ENCODE assay signal across 8 cellular contexts in the genomic region with DNA sequence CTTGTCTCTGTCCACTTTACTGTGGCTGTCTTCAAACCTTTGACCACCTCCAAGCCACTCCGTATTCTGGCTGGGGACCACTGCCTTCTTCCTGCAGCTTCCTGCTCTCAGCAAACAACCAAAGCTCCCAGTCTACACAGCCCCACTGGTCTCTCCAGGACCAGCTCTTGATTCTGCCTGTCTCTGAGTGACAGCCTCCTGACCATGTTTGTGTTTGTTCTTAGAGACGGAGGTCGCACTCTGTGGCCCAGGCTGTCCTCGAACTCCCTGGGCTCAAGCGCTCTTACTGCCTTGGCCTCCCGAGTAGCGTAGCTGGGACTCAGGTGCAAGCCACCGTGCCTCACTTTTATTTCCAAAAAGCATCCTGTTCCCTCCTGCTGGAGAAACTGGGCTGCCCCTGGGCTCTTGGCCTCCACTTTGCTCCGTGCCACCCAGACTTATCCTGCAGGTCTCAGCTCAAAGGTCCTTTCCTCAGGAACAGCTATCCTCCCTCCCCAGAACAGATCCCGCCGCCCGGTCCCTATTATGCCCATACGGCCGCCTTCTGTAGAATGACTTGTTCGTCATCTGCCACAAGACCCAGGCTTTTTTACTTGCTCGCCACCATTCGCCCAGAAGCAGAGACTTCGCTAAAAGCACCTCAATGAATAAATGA. TPM values are rescaled to one million over a fixed set of nuclear protein-coding genes. Genes with fewer than 3 reads are reported as not detected.
DNase-seq lines count a peak whose midpoint lies in the region; ATAC-seq and TF ChIP-seq lines count a peak whose summit lies in the region.

No MANE protein-coding gene starts in this region.

- POLR2A ChIA-PET in WTC11 (lab: Charles Lee), result interaction anchor here (0.7 to 2.2 kb wide), 3 partner anchors 11 to 56 kb away, joined by 3 to 7 read pairs (median 3); a partner anchor contains a TSS

- CTCF ChIA-PET in WTC11 (lab: Charles Lee), result interaction anchor here (1.1 to 5.2 kb wide), 7 partner anchors 9 to 333 kb away, joined by 4 to 84 read pairs (median 9); no protein-coding TSS in a partner anchor

- H3K4me1 Mint-ChIP-seq in WTC11, result peaks cover 36% of the 10 kb centered on the region

- DNase-seq in H7 (no peak), WTC11 (ENCODE audit: low spot score) (no peak), NCI-H187 treated with DMSO at 0.1 percent for 48 hours (lab: John Stamatoyannopoulos, UW) (no peak), HK-2 (ENCODE audit: unreplicated experiment) (no peak)

- H3K27me3 Mint-ChIP-seq in WTC11 (ENCODE audit: low read depth), result no peaks in the 10 kb centered on the region

- H3K36me3 ChIP-seq in H7 (replicated peaks; ENCODE audit: control insufficient read depth, insufficient read depth, low read length) (no peaks in the 10 kb centered on the region; the same call in 1 of the 2 replicates), gastroesophageal sphincter (peaks cover 0 to 25% of the 10 kb centered on the region in 2 donors)

- no peaks in the 10 kb centered on the region for H3K27me3 ChIP-seq in H7 (ENCODE audit: control insufficient read depth, insufficient read depth, low read length)
- H3K27me3 ChIP-seq in gastroesophageal sphincter, result no peaks in the 10 kb centered on the region

- no peak for TF ChIP-seq POLR2A in gastroesophageal sphincter (IDR thresholded peaks at IDR 0.05)

- TF ChIP-seq CTCF in WTC11 (IDR thresholded peaks at IDR 0.05), result no peak
- TF ChIP-seq CTCF in gastroesophageal sphincter (IDR thresholded peaks at IDR 0.05), result no peak

- 23 to 61% methylated on average over 3 to 16 of the region's 18 CpGs for WGBS in gastroesophageal sphincter (ENCODE audit: low coverage in 1 of 2), 2 donors

- H3K4me3 ChIP-seq in H7 (ENCODE audit: insufficient read depth, low read depth, low read length) (peak overlapping the region; percentile 63), gastroesophageal sphincter (peak overlapping the region in 1 of 2 donors; percentile 100), skin epidermis (peak overlapping the region; percentile 55 to 86 (median 77))

- no peak for ATAC-seq in WTC11
- no peak for ATAC-seq in gastroesophageal sphincter
- ATAC-seq in HG03460 (IDR thresholded peaks at IDR 0.05; ENCODE audit: unreplicated experiment), result no peak
- ATAC-seq in GM19324 (IDR thresholded peaks at IDR 0.05; ENCODE audit: low FRiP score, unreplicated experiment), result no peak

- peak overlapping the region; percentile 80 for H3K4me3 Mint-ChIP-seq in WTC11

- peak overlapping the region; percentile 78 for H3K27ac Mint-ChIP-seq in WTC11

- H3K4me1 ChIP-seq in gastroesophageal sphincter, result peaks cover 0 to 82% (median 54%) of the 10 kb centered on the region in 3 donors

- no peaks in the 10 kb centered on the region for H3K9me3 Mint-ChIP-seq in WTC11

- peaks cover 3% of the 10 kb centered on the region; the same call in 1 of the 2 replicates for H3K36me3 Mint-ChIP-seq in WTC11

- no peaks in the 10 kb centered on the region for H3K9me3 ChIP-seq in gastroesophageal sphincter

- no peak for TF ChIP-seq EP300 in gastroesophageal sphincter (IDR thresholded peaks at IDR 0.05)

- H3K27ac ChIP-seq in gastroesophageal sphincter, result peak overlapping the region; percentile 56 to 100 (median 100)
- peak overlapping the region; percentile 51 to 99 (median 97) for H3K27ac ChIP-seq in skin epidermis

TF ChIP-seq in WTC11, 78 proteins besides CTCF, POLR2A, EP300 and RAD21:
- TF ChIP-seq MXD4 (CRISPR knock-in tag; IDR thresholded peaks at IDR 0.05; ENCODE audit: borderline replicate concordance) (no peak), SMAD3 (CRISPR knock-in tag; IDR thresholded peaks at IDR 0.05; ENCODE audit: borderline replicate concordance) (no peak), HMGA2 (CRISPR knock-in tag; IDR thresholded peaks at IDR 0.05) (no peak), EMX1 (CRISPR knock-in tag; IDR thresholded peaks at IDR 0.05) (no peak), ZNF219 (CRISPR knock-in tag; IDR thresholded peaks at IDR 0.05; ENCODE audit: borderline replicate concordance) (no peak)
- TF ChIP-seq, protein P1, sequence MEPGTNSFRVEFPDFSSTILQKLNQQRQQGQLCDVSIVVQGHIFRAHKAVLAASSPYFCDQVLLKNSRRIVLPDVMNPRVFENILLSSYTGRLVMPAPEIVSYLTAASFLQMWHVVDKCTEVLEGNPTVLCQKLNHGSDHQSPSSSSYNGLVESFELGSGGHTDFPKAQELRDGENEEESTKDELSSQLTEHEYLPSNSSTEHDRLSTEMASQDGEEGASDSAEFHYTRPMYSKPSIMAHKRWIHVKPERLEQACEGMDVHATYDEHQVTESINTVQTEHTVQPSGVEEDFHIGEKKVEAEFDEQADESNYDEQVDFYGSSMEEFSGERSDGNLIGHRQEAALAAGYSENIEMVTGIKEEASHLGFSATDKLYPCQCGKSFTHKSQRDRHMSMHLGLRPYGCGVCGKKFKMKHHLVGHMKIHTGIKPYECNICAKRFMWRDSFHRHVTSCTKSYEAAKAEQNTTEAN (CRISPR knock-in tag; IDR thresholded peaks at IDR 0.05), result no peak
- TF ChIP-seq, protein P2, sequence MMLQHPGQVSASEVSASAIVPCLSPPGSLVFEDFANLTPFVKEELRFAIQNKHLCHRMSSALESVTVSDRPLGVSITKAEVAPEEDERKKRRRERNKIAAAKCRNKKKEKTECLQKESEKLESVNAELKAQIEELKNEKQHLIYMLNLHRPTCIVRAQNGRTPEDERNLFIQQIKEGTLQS (CRISPR knock-in tag; conservative IDR thresholded peaks at IDR 0.05), result no peak
- TF ChIP-seq, protein P3, sequence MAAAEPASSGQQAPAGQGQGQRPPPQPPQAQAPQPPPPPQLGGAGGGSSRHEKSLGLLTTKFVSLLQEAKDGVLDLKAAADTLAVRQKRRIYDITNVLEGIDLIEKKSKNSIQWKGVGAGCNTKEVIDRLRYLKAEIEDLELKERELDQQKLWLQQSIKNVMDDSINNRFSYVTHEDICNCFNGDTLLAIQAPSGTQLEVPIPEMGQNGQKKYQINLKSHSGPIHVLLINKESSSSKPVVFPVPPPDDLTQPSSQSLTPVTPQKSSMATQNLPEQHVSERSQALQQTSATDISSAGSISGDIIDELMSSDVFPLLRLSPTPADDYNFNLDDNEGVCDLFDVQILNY (CRISPR knock-in tag; IDR thresholded peaks at IDR 0.05), result no peak
- TF ChIP-seq, protein P4, sequence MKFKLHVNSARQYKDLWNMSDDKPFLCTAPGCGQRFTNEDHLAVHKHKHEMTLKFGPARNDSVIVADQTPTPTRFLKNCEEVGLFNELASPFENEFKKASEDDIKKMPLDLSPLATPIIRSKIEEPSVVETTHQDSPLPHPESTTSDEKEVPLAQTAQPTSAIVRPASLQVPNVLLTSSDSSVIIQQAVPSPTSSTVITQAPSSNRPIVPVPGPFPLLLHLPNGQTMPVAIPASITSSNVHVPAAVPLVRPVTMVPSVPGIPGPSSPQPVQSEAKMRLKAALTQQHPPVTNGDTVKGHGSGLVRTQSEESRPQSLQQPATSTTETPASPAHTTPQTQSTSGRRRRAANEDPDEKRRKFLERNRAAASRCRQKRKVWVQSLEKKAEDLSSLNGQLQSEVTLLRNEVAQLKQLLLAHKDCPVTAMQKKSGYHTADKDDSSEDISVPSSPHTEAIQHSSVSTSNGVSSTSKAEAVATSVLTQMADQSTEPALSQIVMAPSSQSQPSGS (CRISPR knock-in tag; IDR thresholded peaks at IDR 0.05; ENCODE audit: borderline replicate concordance, low read depth), result no peak
- TF ChIP-seq, protein P5, sequence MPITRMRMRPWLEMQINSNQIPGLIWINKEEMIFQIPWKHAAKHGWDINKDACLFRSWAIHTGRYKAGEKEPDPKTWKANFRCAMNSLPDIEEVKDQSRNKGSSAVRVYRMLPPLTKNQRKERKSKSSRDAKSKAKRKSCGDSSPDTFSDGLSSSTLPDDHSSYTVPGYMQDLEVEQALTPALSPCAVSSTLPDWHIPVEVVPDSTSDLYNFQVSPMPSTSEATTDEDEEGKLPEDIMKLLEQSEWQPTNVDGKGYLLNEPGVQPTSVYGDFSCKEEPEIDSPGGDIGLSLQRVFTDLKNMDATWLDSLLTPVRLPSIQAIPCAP (CRISPR knock-in tag; IDR thresholded peaks at IDR 0.05), result no peak
- TF ChIP-seq, protein P6, sequence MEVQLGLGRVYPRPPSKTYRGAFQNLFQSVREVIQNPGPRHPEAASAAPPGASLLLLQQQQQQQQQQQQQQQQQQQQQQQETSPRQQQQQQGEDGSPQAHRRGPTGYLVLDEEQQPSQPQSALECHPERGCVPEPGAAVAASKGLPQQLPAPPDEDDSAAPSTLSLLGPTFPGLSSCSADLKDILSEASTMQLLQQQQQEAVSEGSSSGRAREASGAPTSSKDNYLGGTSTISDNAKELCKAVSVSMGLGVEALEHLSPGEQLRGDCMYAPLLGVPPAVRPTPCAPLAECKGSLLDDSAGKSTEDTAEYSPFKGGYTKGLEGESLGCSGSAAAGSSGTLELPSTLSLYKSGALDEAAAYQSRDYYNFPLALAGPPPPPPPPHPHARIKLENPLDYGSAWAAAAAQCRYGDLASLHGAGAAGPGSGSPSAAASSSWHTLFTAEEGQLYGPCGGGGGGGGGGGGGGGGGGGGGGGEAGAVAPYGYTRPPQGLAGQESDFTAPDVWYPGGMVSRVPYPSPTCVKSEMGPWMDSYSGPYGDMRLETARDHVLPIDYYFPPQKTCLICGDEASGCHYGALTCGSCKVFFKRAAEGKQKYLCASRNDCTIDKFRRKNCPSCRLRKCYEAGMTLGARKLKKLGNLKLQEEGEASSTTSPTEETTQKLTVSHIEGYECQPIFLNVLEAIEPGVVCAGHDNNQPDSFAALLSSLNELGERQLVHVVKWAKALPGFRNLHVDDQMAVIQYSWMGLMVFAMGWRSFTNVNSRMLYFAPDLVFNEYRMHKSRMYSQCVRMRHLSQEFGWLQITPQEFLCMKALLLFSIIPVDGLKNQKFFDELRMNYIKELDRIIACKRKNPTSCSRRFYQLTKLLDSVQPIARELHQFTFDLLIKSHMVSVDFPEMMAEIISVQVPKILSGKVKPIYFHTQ (CRISPR knock-in tag; IDR thresholded peaks at IDR 0.05), result no peak
- TF ChIP-seq, protein P7, sequence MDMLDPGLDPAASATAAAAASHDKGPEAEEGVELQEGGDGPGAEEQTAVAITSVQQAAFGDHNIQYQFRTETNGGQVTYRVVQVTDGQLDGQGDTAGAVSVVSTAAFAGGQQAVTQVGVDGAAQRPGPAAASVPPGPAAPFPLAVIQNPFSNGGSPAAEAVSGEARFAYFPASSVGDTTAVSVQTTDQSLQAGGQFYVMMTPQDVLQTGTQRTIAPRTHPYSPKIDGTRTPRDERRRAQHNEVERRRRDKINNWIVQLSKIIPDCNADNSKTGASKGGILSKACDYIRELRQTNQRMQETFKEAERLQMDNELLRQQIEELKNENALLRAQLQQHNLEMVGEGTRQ (CRISPR knock-in tag; IDR thresholded peaks at IDR 0.05), result no peak
TF ChIP-seq in WTC11: peak in this region for 0.

RNA-seq across cellular contexts. Expression of a gene that starts 9.1 kb away (rescaled TPM):
- total RNA-seq in H7 (2014; rRNA removed; shearing (Covaris generic)), result 9.0 and 13.4 TPM in 2 replicates
- total RNA-seq in WTC11 (2021) (18.3 to 21.6 TPM (median 18.4 TPM) in 3 replicates), gastroesophageal sphincter (10 to 100 TPM; 11.8 to 12.7 (median 12.3) TPM)

RNA-seq across cellular contexts. Expression of a gene that starts 54.4 kb away (rescaled TPM):
- 31.4 and 35.8 TPM in 2 replicates for total RNA-seq in H7 (2014; rRNA removed; shearing (Covaris generic))
- total RNA-seq in WTC11 (2021) (47.2 to 50.3 TPM (median 49.8 TPM) in 3 replicates), gastroesophageal sphincter (10 to 100 TPM; 32.9 to 58.6 (median 47.4) TPM)

RNA-seq across cellular contexts. Expression of a gene that starts 55.5 kb away (rescaled TPM):
- total RNA-seq in H7 (2014; rRNA removed; shearing (Covaris generic)), result 70.1 and 81.8 TPM in 2 replicates
- total RNA-seq in WTC11 (2021) (59.1 to 74.3 TPM (median 59.7 TPM) in 3 replicates), gastroesophageal sphincter (10 to 100 TPM; 25.0 to 58.3 (median 46.5) TPM)
